Comparison of ENCODE assay signal across 12 cellular contexts in the genomic region with DNA sequence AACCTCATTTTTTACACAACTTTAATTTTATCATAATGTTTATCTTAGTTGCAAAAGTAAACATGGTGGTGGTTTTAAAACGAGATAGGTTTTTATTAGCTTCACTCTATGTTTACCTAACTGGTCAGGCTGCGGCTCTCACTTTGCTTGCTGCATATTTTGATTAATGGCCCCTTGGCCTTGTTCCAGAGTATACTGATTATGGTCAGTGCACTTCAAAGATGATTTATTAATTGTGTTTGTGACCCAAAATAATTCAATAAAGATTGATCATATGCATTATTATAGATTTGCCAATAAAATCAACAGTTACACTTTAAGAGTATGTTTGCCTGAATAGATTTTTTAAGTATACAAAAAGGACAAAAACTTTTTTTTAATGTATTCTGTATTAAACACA.
DNase-seq lines count a peak whose midpoint lies in the region; ATAC-seq and TF ChIP-seq lines count a peak whose summit lies in the region.
"Had no signal": no experiment of that assay in that cellular context is flagged by ENCODE, and none has a peak within 500 bp of the region (broad histone marks: within the 10 kb centered on the region; RNA-seq: fewer than 3 reads in every experiment).

No MANE protein-coding gene starts in this region.

- H3K9me3 ChIP-seq in liver (ENCODE audit: control insufficient read depth in 4 of 4, low read length in 3 of 4), result no peaks in the 10 kb centered on the region

- H3K9ac ChIP-seq in liver (ENCODE audit: low read depth in 1 of 2, low read length in 2 of 2), result no peak overlapping the region

- peak; percentile 24 for DNase-seq in ELR (ENCODE audit: low read depth)
- DNase-seq in NCI-H2029 (lab: John Stamatoyannopoulos, UW), result peak; percentile 58
- peak; percentile 73 for DNase-seq in amniotic epithelial cell (ENCODE audit: low read depth)
- DNase-seq in NCI-H2107 (lab: John Stamatoyannopoulos, UW), result no peak
- DNase-seq in NCI-H1048 (lab: John Stamatoyannopoulos, UW), result no peak
- DNase-seq: activated CD4-positive, alpha-beta T cell treated with anti-CD3 and anti-CD28 coated beads, Interleukin-2, amount 50 U/mL, for 1 hour; activated naive CD4-positive, alpha-beta T cell treated with anti-CD3 and anti-CD28 coated beads, Interleukin-2, amount 50 U/mL, for 16 hours; CD4-positive, alpha-beta T cell had no signal

- WGBS in liver, result 19% methylated on average over 2 of the region's 2 CpGs

- H3K4me3 ChIP-seq in liver (ENCODE audit: low read depth in 1 of 3, low read length in 3 of 3), result no peak overlapping the region
- H3K4me3 ChIP-seq: SK-N-MC had no signal

- TF ChIP-seq CTCF in liver (IDR thresholded peaks at IDR 0.05; ENCODE audit: low read depth, low read length, missing input control), result no peak

- H3K27ac ChIP-seq in liver (ENCODE audit: low read depth in 1 of 2, low read length in 2 of 2), result no peak overlapping the region
- H3K27ac ChIP-seq: SK-N-MC had no signal

- no peaks in the 10 kb centered on the region for H3K4me1 ChIP-seq in liver (ENCODE audit: control insufficient read depth in 4 of 4, insufficient read depth in 4 of 4, low read length in 3 of 4)

- no peak for TF ChIP-seq RAD21 in liver (IDR thresholded peaks at IDR 0.05)

- H3K36me3 ChIP-seq in liver (ENCODE audit: control insufficient read depth in 4 of 4, insufficient read depth in 3 of 4, low read depth in 1 of 4, low read length in 3 of 4), result no peaks in the 10 kb centered on the region

- no peaks in the 10 kb centered on the region for H3K27me3 ChIP-seq in liver (ENCODE audit: control insufficient read depth in 4 of 4, insufficient read depth in 4 of 4, low read length in 3 of 4)

- ATAC-seq in HG03039 (IDR thresholded peaks at IDR 0.05; ENCODE audit: unreplicated experiment) (no peak), GM19328 (IDR thresholded peaks at IDR 0.05; ENCODE audit: unreplicated experiment) (no peak)

TF ChIP-seq in liver, 16 proteins besides CTCF, POLR2A, EP300 and RAD21:
- TF ChIP-seq, protein P1, sequence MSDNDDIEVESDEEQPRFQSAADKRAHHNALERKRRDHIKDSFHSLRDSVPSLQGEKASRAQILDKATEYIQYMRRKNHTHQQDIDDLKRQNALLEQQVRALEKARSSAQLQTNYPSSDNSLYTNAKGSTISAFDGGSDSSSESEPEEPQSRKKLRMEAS (IDR thresholded peaks at IDR 0.05), result no peak
- TF ChIP-seq, protein P2, sequence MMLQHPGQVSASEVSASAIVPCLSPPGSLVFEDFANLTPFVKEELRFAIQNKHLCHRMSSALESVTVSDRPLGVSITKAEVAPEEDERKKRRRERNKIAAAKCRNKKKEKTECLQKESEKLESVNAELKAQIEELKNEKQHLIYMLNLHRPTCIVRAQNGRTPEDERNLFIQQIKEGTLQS (IDR thresholded peaks at IDR 0.05), result no peak
- no peak for TF ChIP-seq YY1 (IDR thresholded peaks at IDR 0.05)
- TF ChIP-seq FOXA2 (IDR thresholded peaks at IDR 0.05), result peak; percentile 20

Comparison
In these comparisons a context has a peak if more than half of its experiments do, and no peak if none do; other contexts are left out.
1. DNase-seq: peak in ELR (single experiment), NCI-H2029 (single experiment) and amniotic epithelial cell (single experiment); none in NCI-H2107 (single experiment) and NCI-H1048 (single experiment).